ENCODE assay signal across 2 cellular contexts in genomic region chr1:110012100-110012499, GRCh38.
TF ChIP-seq lines count a peak whose summit lies in the region.

No MANE protein-coding gene starts in this region.

TF ChIP-seq in liver, 16 proteins besides CTCF, POLR2A, EP300 and RAD21:
- TF ChIP-seq MAX (IDR thresholded peaks at IDR 0.05): no peak
- no peak for TF ChIP-seq HNF4A (conservative IDR thresholded peaks at IDR 0.05)
- TF ChIP-seq YY1 (IDR thresholded peaks at IDR 0.05): no peak
- TF ChIP-seq GABPA (IDR thresholded peaks at IDR 0.05 in 1 of 2, conservative IDR thresholded peaks at IDR 0.05 in 1 of 2): no peak
- no peak for TF ChIP-seq TAF1 (conservative IDR thresholded peaks at IDR 0.05)
- TF ChIP-seq RXRA (IDR thresholded peaks at IDR 0.05): no peak
- no peak for TF ChIP-seq ZBTB33 (IDR thresholded peaks at IDR 0.05)
- no peak for TF ChIP-seq HNF4G (IDR thresholded peaks at IDR 0.05)
- TF ChIP-seq FOXA1 (IDR thresholded peaks at IDR 0.05): no peak
- no peak for TF ChIP-seq NR2F2 (IDR thresholded peaks at IDR 0.05)
- TF ChIP-seq, protein P1, sequence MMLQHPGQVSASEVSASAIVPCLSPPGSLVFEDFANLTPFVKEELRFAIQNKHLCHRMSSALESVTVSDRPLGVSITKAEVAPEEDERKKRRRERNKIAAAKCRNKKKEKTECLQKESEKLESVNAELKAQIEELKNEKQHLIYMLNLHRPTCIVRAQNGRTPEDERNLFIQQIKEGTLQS (IDR thresholded peaks at IDR 0.05): no peak
- TF ChIP-seq SP1 (IDR thresholded peaks at IDR 0.05): no peak
- TF ChIP-seq EGR1 (IDR thresholded peaks at IDR 0.05; ENCODE audit: low read depth in 2 of 2): no peak
- TF ChIP-seq JUND (IDR thresholded peaks at IDR 0.05): no peak
TF ChIP-seq in liver: peak in this region for 0.

TF ChIP-seq in HepG2, 621 proteins besides CTCF, POLR2A, EP300 and RAD21:
- TF ChIP-seq IRF2 (CRISPR knock-in tag; IDR thresholded peaks at IDR 0.05) (no peak), ZNF484 (CRISPR knock-in tag; IDR thresholded peaks at IDR 0.05; ENCODE audit: borderline replicate concordance, low read depth) (no peak), MIER2 (CRISPR knock-in tag; IDR thresholded peaks at IDR 0.05) (no peak), FIP1L1 (IDR thresholded peaks at IDR 0.05; ENCODE audit: borderline replicate concordance, insufficient read depth, low read depth, low read length) (no peak), ZNF639 (CRISPR knock-in tag; conservative IDR thresholded peaks at IDR 0.05) (no peak), ZNF224 (CRISPR knock-in tag; IDR thresholded peaks at IDR 0.05) (no peak), REST (IDR thresholded peaks at IDR 0.05; ENCODE audit: borderline replicate concordance in 1 of 2, low read depth in 1 of 2, low read length in 2 of 2) (no peak), AHR (CRISPR knock-in tag; IDR thresholded peaks at IDR 0.05) (no peak), HOXA5 (CRISPR knock-in tag; IDR thresholded peaks at IDR 0.05) (no peak), TCF7 (IDR thresholded peaks at IDR 0.05; ENCODE audit: low read depth) (no peak), NR2F6 (IDR thresholded peaks at IDR 0.05) (no peak), NR2F6 (CRISPR knock-in tag; IDR thresholded peaks at IDR 0.05) (no peak), SCMH1 (CRISPR knock-in tag; IDR thresholded peaks at IDR 0.05; ENCODE audit: borderline replicate concordance) (no peak), KDM2A (CRISPR knock-in tag; IDR thresholded peaks at IDR 0.05; ENCODE audit: borderline replicate concordance, low read depth) (no peak)
